ENCODE assay signal across 14 cellular contexts in genomic region chr6:81696505-81696904, GRCh38. TPM values are rescaled to one million over a fixed set of nuclear protein-coding genes. Genes with fewer than 3 reads are reported as not detected.
DNase-seq lines count a peak whose midpoint lies in the region; ATAC-seq, FAIRE-seq and TF ChIP-seq lines count a peak whose summit lies in the region.
"Had no signal": no experiment of that assay in that cellular context is flagged by ENCODE, and none has a peak within 500 bp of the region (broad histone marks: within the 10 kb centered on the region; RNA-seq: fewer than 3 reads in every experiment).

No MANE protein-coding gene starts in this region.

- no peak overlapping the region for H3K27ac Mint-ChIP-seq in Calu3 (ENCODE audit: unreplicated experiment)
- H3K27ac Mint-ChIP-seq: activated CD4-positive, alpha-beta T cell treated with anti-CD3 and anti-CD28 coated beads, Interleukin-2, amount 10 ng/mL, durations not matched to agents 7 days and 5 days; activated naive CD4-positive, alpha-beta T cell treated with anti-CD3 and anti-CD28 coated beads for 36 hours; dendritic cell treated with granulocyte-macrophage colony-stimulating factor and Interleukin-4, amounts not matched to agents 40 ng/mL and 50 ng/mL, for 4 days had no signal

- no peaks in the 10 kb centered on the region for H3K9me3 Mint-ChIP-seq in Calu3 (ENCODE audit: low read depth, unreplicated experiment)
- H3K9me3 Mint-ChIP-seq: activated CD4-positive, alpha-beta T cell treated with anti-CD3 and anti-CD28 coated beads, Interleukin-2, amount 10 ng/mL, durations not matched to agents 7 days and 5 days; activated naive CD4-positive, alpha-beta T cell treated with anti-CD3 and anti-CD28 coated beads for 36 hours; dendritic cell treated with granulocyte-macrophage colony-stimulating factor and Interleukin-4, amounts not matched to agents 40 ng/mL and 50 ng/mL, for 4 days had no signal

- H3K4me1 ChIP-seq in vagina = no peaks in the 10 kb centered on the region
- H3K4me1 ChIP-seq: testis had no signal

- H3K36me3 Mint-ChIP-seq in Calu3 (ENCODE audit: insufficient read depth, unreplicated experiment) = no peaks in the 10 kb centered on the region

- ATAC-seq in GM21717 (IDR thresholded peaks at IDR 0.05; ENCODE audit: unreplicated experiment) = no peak
- ATAC-seq in HG02852 (IDR thresholded peaks at IDR 0.05; ENCODE audit: unreplicated experiment) = no peak

- no peaks in the 10 kb centered on the region for H3K9me3 ChIP-seq in vagina
- H3K9me3 ChIP-seq: testis had no signal

- H3K4me3 ChIP-seq in vagina = no peak overlapping the region
- H3K4me3 ChIP-seq: testis had no signal

- intact Hi-C loops in Calu3 (cut with micrococcal nuclease; ENCODE audit: unreplicated experiment) (no loop called here), vagina (cut with DNase I) (no loop called here)

- H3K27me3 ChIP-seq in vagina = no peaks in the 10 kb centered on the region
- H3K27me3 ChIP-seq: testis had no signal

- CTCF ChIA-PET in Calu3 (lab: Charles Lee) = no interaction called here

- no peak overlapping the region for H3K27ac ChIP-seq in vagina
- H3K27ac ChIP-seq: testis had no signal

- no TSS peak for BruUV-seq in Calu3 (replicated peaks; lab: Mats Ljungman, UMichigan)

- no peak for TF ChIP-seq POLR2A in H54 (IDR thresholded peaks at IDR 0.05; ENCODE audit: low read depth, low read length)
- no peak for TF ChIP-seq POLR2A in vagina (IDR thresholded peaks at IDR 0.05)

- no peak overlapping the region for H3K4me3 Mint-ChIP-seq in Calu3 (ENCODE audit: low read depth, unreplicated experiment)
- H3K4me3 Mint-ChIP-seq: activated CD4-positive, alpha-beta T cell treated with anti-CD3 and anti-CD28 coated beads, Interleukin-2, amount 10 ng/mL, durations not matched to agents 7 days and 5 days; activated naive CD4-positive, alpha-beta T cell treated with anti-CD3 and anti-CD28 coated beads for 36 hours; dendritic cell treated with granulocyte-macrophage colony-stimulating factor and Interleukin-4, amounts not matched to agents 40 ng/mL and 50 ng/mL, for 4 days had no signal

- peak; percentile 12 for DNase-seq in Calu3
- DNase-seq in H54 (ENCODE audit: insufficient read length, low spot score) = no peak
- peak; percentile 68 to 76 for DNase-seq in NCI-H526 (lab: John Stamatoyannopoulos, UW)
- DNase-seq in glomerular visceral epithelial cell (ENCODE audit: extremely low spot score) = peak; percentile 10
- DNase-seq in vagina (ENCODE audit: extremely low spot score in 2 of 2) = no peak
- no peak for DNase-seq in hippocampal formation (lab: John Stamatoyannopoulos, UW)
- DNase-seq: activated CD4-positive, alpha-beta T cell treated with anti-CD3 and anti-CD28 coated beads, Interleukin-2, amount 10 ng/mL, durations not matched to agents 7 days and 5 days; activated naive CD4-positive, alpha-beta T cell treated with anti-CD3 and anti-CD28 coated beads for 36 hours; C1 segment of cervical spinal cord; stimulated activated CD4-positive, alpha-beta T cell treated with anti-CD3 and anti-CD28 coated beads, Interleukin-2, amount 100 ng/mL, for 48 hours; testis had no signal

- no peak for TF ChIP-seq CTCF in Calu3 (IDR thresholded peaks at IDR 0.05; ENCODE audit: unreplicated experiment)
- TF ChIP-seq CTCF in vagina (IDR thresholded peaks at IDR 0.05) = no peak

- no peaks in the 10 kb centered on the region for H3K27me3 Mint-ChIP-seq in Calu3 (ENCODE audit: unreplicated experiment)
- H3K27me3 Mint-ChIP-seq: activated CD4-positive, alpha-beta T cell treated with anti-CD3 and anti-CD28 coated beads, Interleukin-2, amount 10 ng/mL, durations not matched to agents 7 days and 5 days; dendritic cell treated with granulocyte-macrophage colony-stimulating factor and Interleukin-4, amounts not matched to agents 40 ng/mL and 50 ng/mL, for 4 days had no signal

- peak; percentile 61 for FAIRE-seq in H54 (lab: Jason Lieb, UNC)

- H3K4me1 Mint-ChIP-seq in Calu3 (ENCODE audit: low read depth, unreplicated experiment) = peaks cover 25% of the 10 kb centered on the region
- H3K4me1 Mint-ChIP-seq: activated CD4-positive, alpha-beta T cell treated with anti-CD3 and anti-CD28 coated beads, Interleukin-2, amount 10 ng/mL, durations not matched to agents 7 days and 5 days had no signal

- no peaks in the 10 kb centered on the region for H3K36me3 ChIP-seq in vagina

RNA-seq across cellular contexts. Expression of gene TENT5A, which starts 56.0 kb away (rescaled TPM):
- total RNA-seq in Calu3 (2022) (9.7 and 17.4 TPM in 2 replicates), vagina (20.6 TPM)

Comparison
In these comparisons a context has a peak if more than half of its experiments do, and no peak if none do; other contexts are left out.
1. DNase-seq: peak in Calu3 (single experiment), NCI-H526 (2 of 2) and glomerular visceral epithelial cell (single experiment); none in H54 (single experiment), vagina (0 of 2) and hippocampal formation (0 of 2).